Comparison of ENCODE assay signal across 27 cellular contexts in genomic region chr22:49479566-49479965, GRCh38.
"Had no signal": no experiment of that assay in that cellular context is flagged by ENCODE, and none has a peak within 500 bp of the region (broad histone marks: within the 10 kb centered on the region; RNA-seq: fewer than 3 reads in every experiment).

No MANE protein-coding gene starts in this region.

- DNase-seq: activated CD4-positive, alpha-beta memory T cell treated with anti-CD3 and anti-CD28 coated beads for 36 hours; activated CD4-positive, alpha-beta T cell treated with anti-CD3 and anti-CD28 coated beads, Interleukin-2, amount 10 ng/mL, durations not matched to agents 7 days and 5 days; activated CD4-positive, CD25-positive, alpha-beta regulatory T cell; activated CD8-positive, alpha-beta memory T cell treated with anti-CD3 and anti-CD28 coated beads for 24 hours; activated gamma-delta T cell treated with Interleukin-2 at 50 U/mL for 16 hours; activated naive CD4-positive, alpha-beta T cell treated with anti-CD3 and anti-CD28 coated beads, Interleukin-2, amount 10 ng/mL, durations not matched to agents 7 days and 5 days; activated naive CD8-positive, alpha-beta T cell treated with anti-CD3 and anti-CD28 coated beads for 36 hours; activated T-cell treated with anti-CD3 and anti-CD28 coated beads, Interleukin-2, amount 50 U/mL, for 4 hours; brain microvascular endothelial cell; NCI-H1092; NCI-H1417; NCI-H2029; NCI-H345; NCI-H510A treated with DMSO at 0.1 percent for 48 hours; NCI-H69; NK-92 treated with Interleukin-12 subunit alpha and Interleukin-12 subunit beta, amount 100 ng/mL, for 24 hours; OCI-M1; RPMI8226; T-cell; T-helper 2 cell; T1000 had no signal

- H3K27me3 Mint-ChIP-seq: activated CD4-positive, alpha-beta T cell treated with anti-CD3 and anti-CD28 coated beads, Interleukin-2, amount 10 ng/mL, durations not matched to agents 7 days and 5 days had no signal

- H3K9me3 Mint-ChIP-seq: activated CD4-positive, alpha-beta memory T cell treated with anti-CD3 and anti-CD28 coated beads for 36 hours had no signal

- H3K36me3 ChIP-seq: brain microvascular endothelial cell, cardiac muscle cell had no signal

- H3K27me3 ChIP-seq: brain microvascular endothelial cell, cardiac muscle cell had no signal

- H3K4me2 ChIP-seq: KMS-11 had no signal

- H3K9ac ChIP-seq: KMS-11 had no signal

- H3K27ac Mint-ChIP-seq: activated CD4-positive, alpha-beta memory T cell treated with anti-CD3 and anti-CD28 coated beads for 36 hours; activated CD4-positive, alpha-beta T cell treated with anti-CD3 and anti-CD28 coated beads, Interleukin-2, amount 10 ng/mL, durations not matched to agents 7 days and 5 days; activated naive CD4-positive, alpha-beta T cell treated with anti-CD3 and anti-CD28 coated beads, Interleukin-2, amount 10 ng/mL, durations not matched to agents 7 days and 5 days; activated naive CD8-positive, alpha-beta T cell treated with anti-CD3 and anti-CD28 coated beads for 36 hours; activated T-helper 2 cell treated with anti-CD3 and anti-CD28 coated beads, Interferon-gamma antibody, Interleukin-2, Interleukin-4, amounts not matched to agents 10 μg/mL and 5 μg/mL and 100 μg/mL, durations not matched to agents 14 hours and 24 hours and 36 hours; T-cell had no signal

- H3K4me3 ChIP-seq: cardiac muscle cell, SK-N-MC had no signal

- H3K4me1 Mint-ChIP-seq: activated CD4-positive, alpha-beta T cell treated with anti-CD3 and anti-CD28 coated beads, Interleukin-2, amount 10 ng/mL, durations not matched to agents 7 days and 5 days; activated naive CD4-positive, alpha-beta T cell treated with anti-CD3 and anti-CD28 coated beads, Interleukin-2, amount 10 ng/mL, durations not matched to agents 7 days and 5 days; activated naive CD8-positive, alpha-beta T cell treated with anti-CD3 and anti-CD28 coated beads for 36 hours had no signal

- ATAC-seq: activated T-cell treated with anti-CD3 and anti-CD28 coated beads, Interleukin-2, amount 50 U/mL, for 4 hours; Panc1; Right ventricle myocardium inferior; T-cell had no signal

- H3K4me3 Mint-ChIP-seq: activated CD4-positive, alpha-beta memory T cell treated with anti-CD3 and anti-CD28 coated beads for 36 hours; activated CD4-positive, alpha-beta T cell treated with anti-CD3 and anti-CD28 coated beads, Interleukin-2, amount 10 ng/mL, durations not matched to agents 7 days and 5 days; activated naive CD4-positive, alpha-beta T cell treated with anti-CD3 and anti-CD28 coated beads, Interleukin-2, amount 10 ng/mL, durations not matched to agents 7 days and 5 days; activated naive CD8-positive, alpha-beta T cell treated with anti-CD3 and anti-CD28 coated beads for 36 hours; activated T-cell treated with anti-CD3 and anti-CD28 coated beads, Interleukin-2, amount 50 U/mL, for 4 hours; T-cell had no signal

- H3K36me3 Mint-ChIP-seq: activated CD4-positive, alpha-beta memory T cell treated with anti-CD3 and anti-CD28 coated beads for 36 hours; activated naive CD4-positive, alpha-beta T cell treated with anti-CD3 and anti-CD28 coated beads, Interleukin-2, amount 10 ng/mL, durations not matched to agents 7 days and 5 days; T-cell had no signal

- H3K27ac ChIP-seq: brain microvascular endothelial cell, cardiac muscle cell, KMS-11, SK-N-MC had no signal
